Comparison of ENCODE assay signal across 1 cellular context in genomic region chr6:22129751-22130150, GRCh38.
TF ChIP-seq lines count a peak whose summit lies in the region.

No MANE protein-coding gene starts in this region.

TF ChIP-seq in GM23338, 12 proteins besides CTCF, POLR2A, EP300 and RAD21 (continued from another document):
- TF ChIP-seq, protein P1, sequence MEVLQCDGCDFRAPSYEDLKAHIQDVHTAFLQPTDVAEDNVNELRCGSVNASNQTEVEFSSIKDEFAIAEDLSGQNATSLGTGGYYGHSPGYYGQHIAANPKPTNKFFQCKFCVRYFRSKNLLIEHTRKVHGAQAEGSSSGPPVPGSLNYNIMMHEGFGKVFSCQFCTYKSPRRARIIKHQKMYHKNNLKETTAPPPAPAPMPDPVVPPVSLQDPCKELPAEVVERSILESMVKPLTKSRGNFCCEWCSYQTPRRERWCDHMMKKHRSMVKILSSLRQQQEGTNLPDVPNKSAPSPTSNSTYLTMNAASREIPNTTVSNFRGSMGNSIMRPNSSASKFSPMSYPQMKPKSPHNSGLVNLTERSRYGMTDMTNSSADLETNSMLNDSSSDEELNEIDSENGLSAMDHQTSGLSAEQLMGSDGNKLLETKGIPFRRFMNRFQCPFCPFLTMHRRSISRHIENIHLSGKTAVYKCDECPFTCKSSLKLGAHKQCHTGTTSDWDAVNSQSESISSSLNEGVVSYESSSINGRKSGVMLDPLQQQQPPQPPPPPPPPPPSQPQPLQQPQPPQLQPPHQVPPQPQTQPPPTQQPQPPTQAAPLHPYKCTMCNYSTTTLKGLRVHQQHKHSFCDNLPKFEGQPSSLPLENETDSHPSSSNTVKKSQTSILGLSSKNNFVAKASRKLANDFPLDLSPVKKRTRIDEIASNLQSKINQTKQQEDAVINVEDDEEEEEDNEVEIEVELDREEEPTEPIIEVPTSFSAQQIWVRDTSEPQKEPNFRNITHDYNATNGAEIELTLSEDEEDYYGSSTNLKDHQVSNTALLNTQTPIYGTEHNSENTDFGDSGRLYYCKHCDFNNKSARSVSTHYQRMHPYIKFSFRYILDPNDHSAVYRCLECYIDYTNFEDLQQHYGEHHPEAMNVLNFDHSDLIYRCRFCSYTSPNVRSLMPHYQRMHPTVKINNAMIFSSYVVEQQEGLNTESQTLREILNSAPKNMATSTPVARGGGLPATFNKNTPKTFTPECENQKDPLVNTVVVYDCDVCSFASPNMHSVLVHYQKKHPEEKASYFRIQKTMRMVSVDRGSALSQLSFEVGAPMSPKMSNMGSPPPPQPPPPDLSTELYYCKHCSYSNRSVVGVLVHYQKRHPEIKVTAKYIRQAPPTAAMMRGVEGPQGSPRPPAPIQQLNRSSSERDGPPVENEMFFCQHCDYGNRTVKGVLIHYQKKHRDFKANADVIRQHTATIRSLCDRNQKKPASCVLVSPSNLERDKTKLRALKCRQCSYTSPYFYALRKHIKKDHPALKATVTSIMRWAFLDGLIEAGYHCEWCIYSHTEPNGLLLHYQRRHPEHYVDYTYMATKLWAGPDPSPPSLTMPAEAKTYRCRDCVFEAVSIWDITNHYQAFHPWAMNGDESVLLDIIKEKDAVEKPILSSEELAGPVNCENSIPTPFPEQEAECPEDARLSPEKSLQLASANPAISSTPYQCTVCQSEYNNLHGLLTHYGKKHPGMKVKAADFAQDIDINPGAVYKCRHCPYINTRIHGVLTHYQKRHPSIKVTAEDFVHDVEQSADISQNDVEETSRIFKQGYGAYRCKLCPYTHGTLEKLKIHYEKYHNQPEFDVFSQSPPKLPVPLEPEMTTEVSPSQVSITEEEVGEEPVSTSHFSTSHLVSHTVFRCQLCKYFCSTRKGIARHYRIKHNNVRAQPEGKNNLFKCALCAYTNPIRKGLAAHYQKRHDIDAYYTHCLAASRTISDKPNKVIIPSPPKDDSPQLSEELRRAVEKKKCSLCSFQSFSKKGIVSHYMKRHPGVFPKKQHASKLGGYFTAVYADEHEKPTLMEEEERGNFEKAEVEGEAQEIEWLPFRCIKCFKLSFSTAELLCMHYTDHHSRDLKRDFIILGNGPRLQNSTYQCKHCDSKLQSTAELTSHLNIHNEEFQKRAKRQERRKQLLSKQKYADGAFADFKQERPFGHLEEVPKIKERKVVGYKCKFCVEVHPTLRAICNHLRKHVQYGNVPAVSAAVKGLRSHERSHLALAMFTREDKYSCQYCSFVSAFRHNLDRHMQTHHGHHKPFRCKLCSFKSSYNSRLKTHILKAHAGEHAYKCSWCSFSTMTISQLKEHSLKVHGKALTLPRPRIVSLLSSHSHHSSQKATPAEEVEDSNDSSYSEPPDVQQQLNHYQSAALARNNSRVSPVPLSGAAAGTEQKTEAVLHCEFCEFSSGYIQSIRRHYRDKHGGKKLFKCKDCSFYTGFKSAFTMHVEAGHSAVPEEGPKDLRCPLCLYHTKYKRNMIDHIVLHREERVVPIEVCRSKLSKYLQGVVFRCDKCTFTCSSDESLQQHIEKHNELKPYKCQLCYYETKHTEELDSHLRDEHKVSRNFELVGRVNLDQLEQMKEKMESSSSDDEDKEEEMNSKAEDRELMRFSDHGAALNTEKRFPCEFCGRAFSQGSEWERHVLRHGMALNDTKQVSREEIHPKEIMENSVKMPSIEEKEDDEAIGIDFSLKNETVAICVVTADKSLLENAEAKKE (CRISPR knock-in tag; IDR thresholded peaks at IDR 0.05), result no peak
- TF ChIP-seq EZH2 (IDR thresholded peaks at IDR 0.05; ENCODE audit: low read depth, unreplicated experiment) (no peak), STAT1 (IDR thresholded peaks at IDR 0.05; ENCODE audit: unreplicated experiment) (no peak), POLR2AphosphoS5 (IDR thresholded peaks at IDR 0.05; ENCODE audit: low read depth) (no peak), JUNB (IDR thresholded peaks at IDR 0.05; ENCODE audit: unreplicated experiment) (no peak), NANOG (IDR thresholded peaks at IDR 0.05; ENCODE audit: borderline replicate concordance) (no peak), EZH2phosphoT487 (IDR thresholded peaks at IDR 0.05; ENCODE audit: unreplicated experiment) (no peak), ZNF331 (CRISPR knock-in tag; IDR thresholded peaks at IDR 0.05; ENCODE audit: low read depth) (no peak), ETS1 (IDR thresholded peaks at IDR 0.05) (no peak)
- TF ChIP-seq, protein P2, sequence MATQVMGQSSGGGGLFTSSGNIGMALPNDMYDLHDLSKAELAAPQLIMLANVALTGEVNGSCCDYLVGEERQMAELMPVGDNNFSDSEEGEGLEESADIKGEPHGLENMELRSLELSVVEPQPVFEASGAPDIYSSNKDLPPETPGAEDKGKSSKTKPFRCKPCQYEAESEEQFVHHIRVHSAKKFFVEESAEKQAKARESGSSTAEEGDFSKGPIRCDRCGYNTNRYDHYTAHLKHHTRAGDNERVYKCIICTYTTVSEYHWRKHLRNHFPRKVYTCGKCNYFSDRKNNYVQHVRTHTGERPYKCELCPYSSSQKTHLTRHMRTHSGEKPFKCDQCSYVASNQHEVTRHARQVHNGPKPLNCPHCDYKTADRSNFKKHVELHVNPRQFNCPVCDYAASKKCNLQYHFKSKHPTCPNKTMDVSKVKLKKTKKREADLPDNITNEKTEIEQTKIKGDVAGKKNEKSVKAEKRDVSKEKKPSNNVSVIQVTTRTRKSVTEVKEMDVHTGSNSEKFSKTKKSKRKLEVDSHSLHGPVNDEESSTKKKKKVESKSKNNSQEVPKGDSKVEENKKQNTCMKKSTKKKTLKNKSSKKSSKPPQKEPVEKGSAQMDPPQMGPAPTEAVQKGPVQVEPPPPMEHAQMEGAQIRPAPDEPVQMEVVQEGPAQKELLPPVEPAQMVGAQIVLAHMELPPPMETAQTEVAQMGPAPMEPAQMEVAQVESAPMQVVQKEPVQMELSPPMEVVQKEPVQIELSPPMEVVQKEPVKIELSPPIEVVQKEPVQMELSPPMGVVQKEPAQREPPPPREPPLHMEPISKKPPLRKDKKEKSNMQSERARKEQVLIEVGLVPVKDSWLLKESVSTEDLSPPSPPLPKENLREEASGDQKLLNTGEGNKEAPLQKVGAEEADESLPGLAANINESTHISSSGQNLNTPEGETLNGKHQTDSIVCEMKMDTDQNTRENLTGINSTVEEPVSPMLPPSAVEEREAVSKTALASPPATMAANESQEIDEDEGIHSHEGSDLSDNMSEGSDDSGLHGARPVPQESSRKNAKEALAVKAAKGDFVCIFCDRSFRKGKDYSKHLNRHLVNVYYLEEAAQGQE (IDR thresholded peaks at IDR 0.05; ENCODE audit: unreplicated experiment), result no peak
TF ChIP-seq in GM23338: peak in this region for 0.
